8 cellular contexts compared by ENCODE assay signal in the genomic region with DNA sequence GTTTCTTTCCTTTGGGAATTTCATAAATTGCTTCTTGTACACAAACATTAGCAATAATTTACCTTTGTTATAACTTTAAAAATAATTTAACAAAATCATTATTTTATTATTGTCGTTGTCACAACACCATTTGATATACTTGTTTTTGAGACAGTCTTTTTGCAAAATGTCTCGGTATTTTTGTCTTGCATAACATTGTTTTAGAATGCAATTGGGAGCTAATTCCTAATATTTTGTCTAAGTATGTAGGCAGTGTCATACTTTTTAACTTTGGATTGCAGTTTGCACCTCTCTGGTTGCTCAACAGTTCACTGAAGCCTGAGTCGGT. TPM values are rescaled to one million over a fixed set of nuclear protein-coding genes. Genes with fewer than 3 reads are reported as not detected.
DNase-seq lines count a peak whose midpoint lies in the region; ATAC-seq and TF ChIP-seq lines count a peak whose summit lies in the region.

No MANE protein-coding gene starts in this region.

- peaks cover 10% of the 10 kb centered on the region for H3K4me1 Mint-ChIP-seq in activated CD8-positive, alpha-beta T cell treated with anti-CD3 and anti-CD28 coated beads, Interleukin-2, amount 10 ng/mL, durations not matched to agents 7 days and 5 days (ENCODE audit: low read depth)

- H3K4me3 ChIP-seq in HEK293 (ENCODE audit: low read depth, low read length) (peak overlapping the region; percentile 61), iPS-11a (ENCODE audit: low read depth, low read length) (peak overlapping the region; percentile 74), skeletal muscle tissue (ENCODE audit: low read length in 3 of 3) (peak overlapping the region; percentile 67 to 88 (median 78))

- H3K9ac ChIP-seq in skeletal muscle tissue (ENCODE audit: low read depth in 1 of 3, low read length in 3 of 3) = peak overlapping the region in 1 of 3 donors; percentile 51

- ATAC-seq in activated CD8-positive, alpha-beta T cell treated with anti-CD3 and anti-CD28 coated beads, Interleukin-2, amount 10 ng/mL, durations not matched to agents 7 days and 5 days = no peak
- no peak for ATAC-seq in GM19455 (IDR thresholded peaks at IDR 0.05; ENCODE audit: unreplicated experiment)

- no peaks in the 10 kb centered on the region for H3K9me3 ChIP-seq in HEK293 (ENCODE audit: control insufficient read depth, insufficient read depth, low read depth, low read length)
- no peaks in the 10 kb centered on the region for H3K9me3 ChIP-seq in skeletal muscle tissue (ENCODE audit: control insufficient read depth in 3 of 3, low read length in 3 of 3)

- intact Hi-C loops in head of caudate nucleus (cut with DNase I) = no loop called here

- no peaks in the 10 kb centered on the region for H3K36me3 Mint-ChIP-seq in activated CD8-positive, alpha-beta T cell treated with anti-CD3 and anti-CD28 coated beads, Interleukin-2, amount 10 ng/mL, durations not matched to agents 7 days and 5 days (ENCODE audit: low read depth)

- H3K4me3 Mint-ChIP-seq in activated CD8-positive, alpha-beta T cell treated with anti-CD3 and anti-CD28 coated beads, Interleukin-2, amount 10 ng/mL, durations not matched to agents 7 days and 5 days = peak overlapping the region; percentile 77

- H3K9me3 Mint-ChIP-seq in activated CD8-positive, alpha-beta T cell treated with anti-CD3 and anti-CD28 coated beads, Interleukin-2, amount 10 ng/mL, durations not matched to agents 7 days and 5 days (ENCODE audit: insufficient read depth) = no peaks in the 10 kb centered on the region

- no peak for DNase-seq in activated CD8-positive, alpha-beta T cell treated with anti-CD3 and anti-CD28 coated beads, Interleukin-2, amount 10 ng/mL, durations not matched to agents 7 days and 5 days
- DNase-seq in stimulated activated CD4-positive, alpha-beta T cell treated with anti-CD3 and anti-CD28 coated beads, Interleukin-4, amount 100 ng/mL, for 24 hours = no peak
- DNase-seq in activated effector memory CD4-positive, alpha-beta T cell treated with Interleukin-2 at 50 U/mL for 16 hours = no peak
- no peak for DNase-seq in head of caudate nucleus

- H3K27me3 Mint-ChIP-seq in activated CD8-positive, alpha-beta T cell treated with anti-CD3 and anti-CD28 coated beads, Interleukin-2, amount 10 ng/mL, durations not matched to agents 7 days and 5 days (ENCODE audit: low read depth) = peaks cover 18% of the 10 kb centered on the region

- no peaks in the 10 kb centered on the region for H3K36me3 ChIP-seq in HEK293 (ENCODE audit: control insufficient read depth in 2 of 2, insufficient read depth in 1 of 2, low read length in 2 of 2)
- no peaks in the 10 kb centered on the region for H3K36me3 ChIP-seq in skeletal muscle tissue (ENCODE audit: control insufficient read depth in 3 of 3, insufficient read depth in 3 of 3, low read length in 3 of 3)

- peaks cover 0 to 9% (median 4%) of the 10 kb centered on the region in 3 donors for H3K27me3 ChIP-seq in skeletal muscle tissue (ENCODE audit: control insufficient read depth in 3 of 3, insufficient read depth in 3 of 3, low read length in 3 of 3)

- H3K4me1 ChIP-seq in HEK293 (ENCODE audit: control insufficient read depth, insufficient read depth, low read length) (no peaks in the 10 kb centered on the region), skeletal muscle tissue (ENCODE audit: control insufficient read depth in 3 of 3, insufficient read depth in 3 of 3, low read length in 3 of 3) (peaks cover 6 to 15% (median 11%) of the 10 kb centered on the region in 3 donors)

- no peak for TF ChIP-seq CTCF in HEK293 (tag by site-specific recombination; IDR thresholded peaks at IDR 0.05)

- POLR2A ChIA-PET in HEK293 (lab: Yijun Ruan, JAX) = no interaction called here
- POLR2A ChIA-PET in activated CD8-positive, alpha-beta T cell treated with anti-CD3 and anti-CD28 coated beads, Interleukin-2, amount 10 ng/mL, durations not matched to agents 7 days and 5 days (lab: Charles Lee) = no interaction called here

- no peak overlapping the region for H3K27ac Mint-ChIP-seq in activated CD8-positive, alpha-beta T cell treated with anti-CD3 and anti-CD28 coated beads, Interleukin-2, amount 10 ng/mL, durations not matched to agents 7 days and 5 days

- H3K27ac ChIP-seq in HEK293 (ENCODE audit: extremely low read depth, low read depth, low read length) (no peak overlapping the region), skeletal muscle tissue (ENCODE audit: low read depth, low read length) (no peak overlapping the region)

- CTCF ChIA-PET in HEK293 (lab: Yijun Ruan, JAX) = interaction anchor here (0.7 to 1.8 kb wide), 6 partner anchors 12 to 1296 kb away, joined by 3 to 12 read pairs (median 4); no protein-coding TSS in a partner anchor
- CTCF ChIA-PET in activated CD8-positive, alpha-beta T cell treated with anti-CD3 and anti-CD28 coated beads, Interleukin-2, amount 10 ng/mL, durations not matched to agents 7 days and 5 days (lab: Charles Lee) = no interaction called here

TF ChIP-seq in HEK293, 187 proteins besides CTCF, POLR2A, EP300 and RAD21:
- TF ChIP-seq ZBTB44 (tag by site-specific recombination; IDR thresholded peaks at IDR 0.05) (no peak), ZNF184 (tag by site-specific recombination; IDR thresholded peaks at IDR 0.05) (no peak), ZNF792 (tag by site-specific recombination; IDR thresholded peaks at IDR 0.05) (no peak), ZBTB21 (tag by site-specific recombination; IDR thresholded peaks at IDR 0.05) (no peak), ZNF311 (tag by site-specific recombination; IDR thresholded peaks at IDR 0.05; ENCODE audit: borderline replicate concordance) (no peak), ZNF580 (tag by site-specific recombination; IDR thresholded peaks at IDR 0.05) (no peak), ZFP3 (tag by site-specific recombination; IDR thresholded peaks at IDR 0.05; ENCODE audit: low read depth) (no peak), ZNF112 (tag by site-specific recombination; IDR thresholded peaks at IDR 0.05) (no peak), ZNF138 (tag by site-specific recombination; IDR thresholded peaks at IDR 0.05; ENCODE audit: borderline replicate concordance) (no peak), PBX3 (CRISPR knock-in tag; IDR thresholded peaks at IDR 0.05) (no peak), ZNF121 (tag by site-specific recombination; IDR thresholded peaks at IDR 0.05) (no peak), SETDB1 (IDR thresholded peaks at IDR 0.05; ENCODE audit: insufficient read length, low read length) (no peak), ZFP41 (tag by site-specific recombination; IDR thresholded peaks at IDR 0.05; ENCODE audit: borderline replicate concordance) (no peak), ZNF16 (tag by site-specific recombination; IDR thresholded peaks at IDR 0.05; ENCODE audit: low read depth) (no peak), ZNF677 (tag by site-specific recombination; IDR thresholded peaks at IDR 0.05) (no peak), ZNF239 (tag by site-specific recombination; IDR thresholded peaks at IDR 0.05) (no peak)
- TF ChIP-seq, protein P1, sequence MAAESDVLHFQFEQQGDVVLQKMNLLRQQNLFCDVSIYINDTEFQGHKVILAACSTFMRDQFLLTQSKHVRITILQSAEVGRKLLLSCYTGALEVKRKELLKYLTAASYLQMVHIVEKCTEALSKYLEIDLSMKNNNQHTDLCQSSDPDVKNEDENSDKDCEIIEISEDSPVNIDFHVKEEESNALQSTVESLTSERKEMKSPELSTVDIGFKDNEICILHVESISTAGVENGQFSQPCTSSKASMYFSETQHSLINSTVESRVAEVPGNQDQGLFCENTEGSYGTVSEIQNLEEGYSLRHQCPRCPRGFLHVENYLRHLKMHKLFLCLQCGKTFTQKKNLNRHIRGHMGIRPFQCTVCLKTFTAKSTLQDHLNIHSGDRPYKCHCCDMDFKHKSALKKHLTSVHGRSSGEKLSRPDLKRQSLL (tag by site-specific recombination; IDR thresholded peaks at IDR 0.05) = no peak

RNA-seq across cellular contexts. Expression of gene CFAP299, which starts 0.3 kb away (rescaled TPM):
- not detected for total RNA-seq in activated CD8-positive, alpha-beta T cell treated with anti-CD3 and anti-CD28 coated beads, Interleukin-2, amount 10 ng/mL, durations not matched to agents 7 days and 5 days
- total RNA-seq in skeletal muscle tissue = 0.52 TPM
